Comparison of ENCODE assay signal across 10 cellular contexts in the genomic region with DNA sequence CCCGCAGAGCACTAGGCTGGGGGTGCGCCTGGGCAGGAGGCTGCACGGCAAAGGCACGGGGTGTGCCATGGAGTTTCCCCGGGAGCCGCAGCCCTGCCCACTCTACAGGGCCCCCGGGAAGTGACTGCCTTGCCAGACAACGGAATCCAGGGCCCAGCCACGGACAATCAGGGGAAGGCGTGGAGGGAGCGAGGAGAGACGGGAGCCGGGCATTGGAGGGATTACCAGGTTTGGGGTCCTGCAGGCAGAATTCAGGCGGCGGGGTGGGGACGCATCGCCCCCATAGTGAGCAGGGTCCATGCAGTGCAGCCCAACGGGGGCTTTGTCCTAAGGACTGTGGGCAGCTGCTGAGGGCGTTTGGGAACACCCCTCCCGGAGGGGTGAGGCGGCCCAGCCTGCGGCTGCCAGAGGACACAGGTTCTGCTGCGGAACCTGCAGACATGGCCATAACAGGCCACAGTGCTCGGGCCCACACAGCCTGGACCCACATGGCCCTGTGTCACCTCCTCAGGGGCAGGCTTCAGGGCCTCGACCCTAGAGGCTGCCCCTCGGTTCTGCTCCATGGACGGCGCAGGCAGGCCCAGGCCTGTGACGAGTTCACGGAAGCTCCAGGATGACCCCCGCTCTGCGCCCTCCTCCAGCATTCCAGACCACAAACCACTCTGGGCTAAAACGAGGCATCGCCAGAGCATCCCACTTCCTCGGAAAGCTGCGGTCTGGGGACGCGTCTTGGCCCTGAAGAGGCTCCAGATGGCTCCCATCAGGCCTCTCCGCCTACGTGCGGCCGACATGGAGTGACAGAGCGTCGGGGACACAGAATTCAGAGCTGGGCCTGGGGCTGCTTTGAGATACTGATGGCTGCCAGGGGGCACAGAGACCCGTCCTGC. TPM values are rescaled to one million over a fixed set of nuclear protein-coding genes. Genes with fewer than 3 reads are reported as not detected.
A peak's percentile ranks its signal among the peaks of the same experiment; 100 is the strongest.
DNase-seq lines count a peak whose midpoint lies in the region; ATAC-seq and TF ChIP-seq lines count a peak whose summit lies in the region.
"Had no signal": no experiment of that assay in that cellular context is flagged by ENCODE, and none has a peak within 500 bp of the region (broad histone marks: within the 10 kb centered on the region; RNA-seq: fewer than 3 reads in every experiment).

No MANE protein-coding gene starts in this region.

- H3K4me3 ChIP-seq in IMR-90 (ENCODE audit: insufficient read depth, low read depth, low read length) (no peak overlapping the region), mesendoderm (ENCODE audit: low read length) (no peak overlapping the region), upper lobe of right lung (no peak overlapping the region)

- H3K23ac ChIP-seq in IMR-90 (ENCODE audit: low read depth, low read length) (peak overlapping the region; percentile 94), mesendoderm (ENCODE audit: low read length) (no peak overlapping the region)

- peak overlapping the region; percentile 99 for H2BK120ac ChIP-seq in IMR-90 (ENCODE audit: low read depth, low read length)
- no peak overlapping the region for H2BK120ac ChIP-seq in mesendoderm (ENCODE audit: low read depth, low read length)

- H4K8ac ChIP-seq in IMR-90 (ENCODE audit: low read depth in 2 of 2, low read length in 2 of 2) (peak overlapping the region; percentile 84 to 96), mesendoderm (ENCODE audit: low read depth, low read length) (no peak overlapping the region)

- BruUV-seq in IMR-90 (replicated peaks; lab: Mats Ljungman, UMichigan) = no TSS peak

- no peaks in the 10 kb centered on the region for H3K36me3 ChIP-seq in IMR-90 (ENCODE audit: control insufficient read depth, insufficient read depth, low read length)
- H3K36me3 ChIP-seq in mesendoderm (ENCODE audit: control insufficient read depth, insufficient read depth, low read length) = no peaks in the 10 kb centered on the region
- H3K36me3 ChIP-seq in upper lobe of right lung = no peaks in the 10 kb centered on the region

- peaks cover 30% of the 10 kb centered on the region for H3K4me1 ChIP-seq in IMR-90 (ENCODE audit: control insufficient read depth, insufficient read depth, low read length)
- no peaks in the 10 kb centered on the region for H3K4me1 ChIP-seq in mesendoderm (ENCODE audit: control insufficient read depth, low read depth, low read length)
- H3K4me1 ChIP-seq in upper lobe of right lung = no peaks in the 10 kb centered on the region

- peak overlapping the region; percentile 91 for H2BK20ac ChIP-seq in IMR-90 (ENCODE audit: low read depth, low read length)

- H2BK5ac ChIP-seq in IMR-90 (ENCODE audit: low read depth, low read length, poor library complexity, severe bottlenecking) (peak overlapping the region; percentile 79), mesendoderm (ENCODE audit: low read length) (no peak overlapping the region)

- TF ChIP-seq POLR2A in IMR-90 (IDR thresholded peaks at IDR 0.05; ENCODE audit: low read depth, low read length) = peak; percentile 38; the same call in 1 of the 2 replicates

- ATAC-seq in IMR-90 (ENCODE audit: low read depth) (peak; percentile 87), upper lobe of right lung (peak; percentile 48), GM18909 (IDR thresholded peaks at IDR 0.05; ENCODE audit: poor library complexity, unreplicated experiment) (no peak), GM18873 (IDR thresholded peaks at IDR 0.05; ENCODE audit: low FRiP score, unreplicated experiment) (no peak)

- H3K14ac ChIP-seq in IMR-90 (replicated peaks; ENCODE audit: low read depth, low read length) = peak overlapping the region; percentile 96

- H3K79me1 ChIP-seq in IMR-90 (ENCODE audit: low read depth in 1 of 2, low read length in 2 of 2) (peaks cover 0 to 20% of the 10 kb centered on the region in 2 experiments; a peak in 1 of 4 replicates), mesendoderm (ENCODE audit: low read length) (no peaks in the 10 kb centered on the region)

- H3K4me2 ChIP-seq in IMR-90 (ENCODE audit: low read depth, low read length) = no peak overlapping the region
- no peak overlapping the region for H3K4me2 ChIP-seq in mesendoderm (ENCODE audit: low read length)

- H2AFZ ChIP-seq in IMR-90 (replicated peaks; ENCODE audit: low read length, poor library complexity) = peak overlapping the region; percentile 89

- H3K27ac ChIP-seq in IMR-90 (ENCODE audit: insufficient read depth, low read length) = peak overlapping the region; percentile 82
- H3K27ac ChIP-seq in mesendoderm (ENCODE audit: low read depth, low read length) = no peak overlapping the region
- H3K27ac ChIP-seq in upper lobe of right lung = peak overlapping the region; percentile 52

- H3K27me3 ChIP-seq in IMR-90 (ENCODE audit: control insufficient read depth, insufficient read depth, low read length) (no peaks in the 10 kb centered on the region), mesendoderm (ENCODE audit: insufficient read depth, low read length, poor library complexity) (no peaks in the 10 kb centered on the region), upper lobe of right lung (no peaks in the 10 kb centered on the region)

- peaks cover 11% of the 10 kb centered on the region; the same call in 1 of the 2 replicates for H3K9me1 ChIP-seq in IMR-90 (ENCODE audit: insufficient read depth, low read length)

- H2AK9ac ChIP-seq in IMR-90 (replicated peaks; ENCODE audit: low read depth, low read length, poor library complexity) = peak overlapping the region; percentile 94

- 63% methylated on average over 30 of the region's 45 CpGs; no CpG with 5 or more reads in 1 of the 2 experiments for WGBS in IMR-90 (ENCODE audit: extremely low coverage in 2 of 2, insufficient read length in 1 of 2), 2 experiments
- no CpG with 5 or more reads among the region's 45 CpGs for WGBS in mesendoderm (ENCODE audit: extremely low coverage, insufficient coverage, low lambda C conversion rate)

- peak overlapping the region; percentile 51 for H3K18ac ChIP-seq in IMR-90 (ENCODE audit: low read depth, low read length)
- no peak overlapping the region for H3K18ac ChIP-seq in mesendoderm (ENCODE audit: low read length)

- H3K9me3 ChIP-seq in IMR-90 (ENCODE audit: control insufficient read depth, insufficient read depth, low read length) = no peaks in the 10 kb centered on the region
- H3K9me3 ChIP-seq in upper lobe of right lung = no peaks in the 10 kb centered on the region

- peak overlapping the region; percentile 84; the same call in 2 of the 3 replicates for H2BK15ac ChIP-seq in IMR-90 (ENCODE audit: low read depth, low read length)
- no peak overlapping the region for H2BK15ac ChIP-seq in mesendoderm (replicated peaks; ENCODE audit: low read depth)

- DNase-seq in IMR-90 = peak; percentile 95
- DNase-seq in fibroblast of gingiva (ENCODE audit: low read depth) = peak; percentile 72
- no peak for DNase-seq in mesendoderm
- DNase-seq in upper lobe of right lung = peak; percentile 59
- no peak for DNase-seq in putamen (ENCODE audit: low spot score)
- DNase-seq: activated CD4-positive, CD25-positive, alpha-beta regulatory T cell treated with anti-CD3 and anti-CD28 coated beads, Interleukin-2, amount 50 U/mL, for 72 hours; central memory CD4-positive, alpha-beta T cell; NCI-H774 had no signal

- dilution Hi-C loops in IMR-90 (cut with HindIII; ENCODE audit: low sequenced_read_pairs, unreplicated experiment) = no loop called here

- intact Hi-C loops in IMR-90 (cut with micrococcal nuclease) = loop anchor here (1.0 kb wide), 1 partner anchor 13 kb away; no protein-coding TSS in a partner anchor
- intact Hi-C loops in upper lobe of right lung (cut with DNase I) = no loop called here

- H3K56ac ChIP-seq in IMR-90 (ENCODE audit: extremely low read depth, insufficient read depth, low read length) (0 out of 2 replicates have a peak overlapping the region, but pooled peaks have one; percentile 30), mesendoderm (ENCODE audit: low read length) (peak overlapping the region; percentile 15)

- H3K9ac ChIP-seq in IMR-90 (ENCODE audit: low read depth, low read length) (peak overlapping the region; percentile 16; the same call in 1 of the 2 replicates), mesendoderm (ENCODE audit: low read length) (no peak overlapping the region)

- TF ChIP-seq CTCF in IMR-90 (conservative IDR thresholded peaks at IDR 0.05; ENCODE audit: low read depth, low read length) (no peak), upper lobe of right lung (IDR thresholded peaks at IDR 0.05) (no peak)

- POLR2A ChIA-PET in IMR-90 (lab: Charles Lee; ENCODE audit: unreplicated experiment) = interaction anchor here (1.0 kb wide), 1 partner anchor 42 kb away, joined by 3 read pairs; no protein-coding TSS in a partner anchor

- TF ChIP-seq RAD21 in IMR-90 (IDR thresholded peaks at IDR 0.05; ENCODE audit: low read length) = peak; percentile 20; the same call in 1 of the 2 replicates

- H4K5ac ChIP-seq in IMR-90 (ENCODE audit: low read depth, low read length) = peak overlapping the region; percentile 81
- H4K5ac ChIP-seq in mesendoderm (ENCODE audit: low read length) = no peak overlapping the region

- in situ Hi-C loops in IMR-90 (cut with MboI; ENCODE audit: low sequenced_read_pairs) = no loop called here

- H4K20me1 ChIP-seq in IMR-90 (ENCODE audit: insufficient read depth, low read length) = no peaks in the 10 kb centered on the region

- peak overlapping the region; percentile 96 for H4K91ac ChIP-seq in IMR-90 (ENCODE audit: insufficient read depth, low read depth, low read length)

- H3K4ac ChIP-seq in IMR-90 (ENCODE audit: low read depth, low read length) (peak overlapping the region; percentile 98), mesendoderm (ENCODE audit: low read depth, low read length) (no peak overlapping the region)

- H2AK5ac ChIP-seq in IMR-90 (ENCODE audit: low read depth, low read length) (peak overlapping the region; percentile 96), mesendoderm (ENCODE audit: low read length) (no peak overlapping the region)

- CTCF ChIA-PET in IMR-90 (lab: Yijun Ruan, JAX) = interaction anchor here (0.9 kb wide), 2 partner anchors 52 to 64 kb away, joined by 3 read pairs; no protein-coding TSS in a partner anchor

- H3K79me2 ChIP-seq in mesendoderm (ENCODE audit: control insufficient read depth, insufficient read depth, low read length) = no peaks in the 10 kb centered on the region

TF ChIP-seq in IMR-90, 13 proteins besides CTCF, POLR2A, EP300 and RAD21 (continues in another document):
- no peak for TF ChIP-seq CHD1 (IDR thresholded peaks at IDR 0.05; ENCODE audit: low read depth, low read length)
- no peak for TF ChIP-seq MAFK (IDR thresholded peaks at IDR 0.05; ENCODE audit: low read depth, low read length)
- no peak for TF ChIP-seq RCOR1 (IDR thresholded peaks at IDR 0.05; ENCODE audit: insufficient replicate concordance, low read length)
- no peak for TF ChIP-seq RFX5 (IDR thresholded peaks at IDR 0.05; ENCODE audit: low read depth, low read length)
- TF ChIP-seq BHLHE40 (IDR thresholded peaks at IDR 0.05; ENCODE audit: low read depth, low read length) = no peak
- TF ChIP-seq CEBPB (IDR thresholded peaks at IDR 0.05; ENCODE audit: low read depth, low read length) = no peak

RNA-seq across cellular contexts. Expression of a gene that starts 54.5 kb away (rescaled TPM):
- total RNA-seq in IMR-90 (2012; rRNA removed) (173 and 186 TPM in 2 replicates), upper lobe of right lung (175 TPM)
- 1,556 and 1,578 TPM in 2 replicates for polyA plus RNA-seq in IMR-90 (2012; rRNA removed)
- polyA plus RNA-seq in IMR-90 (2012; cell fraction: cytosol; rRNA removed) = 1,992 and 3,331 TPM in 2 replicates
- 5,237 and 11,886 TPM in 2 replicates for polyA plus RNA-seq in IMR-90 (2012; cell fraction: nucleus; rRNA removed; ENCODE audit: low replicate concordance)
- 187 TPM for polyA plus RNA-seq in mesendoderm (2013, experiment 1 of 2)
- 175 TPM for polyA plus RNA-seq in mesendoderm (2013, experiment 2 of 2)

Comparison
In these comparisons a context has a peak if more than half of its experiments do, and no peak if none do; other contexts are left out.
1. ATAC-seq: peak in IMR-90 (single experiment) and upper lobe of right lung (single experiment); none in GM18909 (single experiment) and GM18873 (single experiment).
2. DNase-seq: peak in IMR-90 (single experiment), fibroblast of gingiva (single experiment) and upper lobe of right lung (single experiment); none in mesendoderm (single experiment) and putamen (single experiment).